Comparison of ENCODE assay signal across 8 cellular contexts in genomic region chr2:17877811-17878221, GRCh38. TPM values are rescaled to one million over a fixed set of nuclear protein-coding genes. Genes with fewer than 3 reads are reported as not detected.
A peak's percentile ranks its signal among the peaks of the same experiment; 100 is the strongest.
DNase-seq lines count a peak whose midpoint lies in the region; ATAC-seq and TF ChIP-seq lines count a peak whose summit lies in the region.

No MANE protein-coding gene starts in this region.

- H2AFZ ChIP-seq in OCI-LY7 (ENCODE audit: low read length), result peak overlapping the region; percentile 86

- H3K9ac ChIP-seq in endocrine pancreas (ENCODE audit: control insufficient read depth, insufficient read depth, low read length), result peak overlapping the region; percentile 44

- no peaks in the 10 kb centered on the region for H4K20me1 ChIP-seq in OCI-LY7 (ENCODE audit: insufficient read depth, low read length)

- no peak overlapping the region for H3K27ac ChIP-seq in OCI-LY7 (ENCODE audit: low read depth, low read length, poor library complexity, severe bottlenecking)

- no peak for DNase-seq in activated naive CD4-positive, alpha-beta T cell treated with anti-CD3 and anti-CD28 coated beads, Interleukin-2, amount 10 ng/mL, durations not matched to agents 7 days and 5 days
- no peak for DNase-seq in activated naive CD4-positive, alpha-beta T cell (lab: John Stamatoyannopoulos, UW)
- DNase-seq in OCI-LY7 (ENCODE audit: low spot score), result peak; percentile 27
- no peak for DNase-seq in natural killer cell treated with Interleukin-12 subunit alpha and Interleukin-12 subunit beta and Interleukin-15 and Interleukin-18, amount 100 ng/mL, for 72 hours (ENCODE audit: low spot score)
- no peak for DNase-seq in SW480 (ENCODE audit: low spot score)
- no peak for DNase-seq in activated effector memory CD4-positive, alpha-beta T cell treated with anti-CD3 and anti-CD28 coated beads, Interleukin-2, amount 50 U/mL, for 16 hours

- no peaks in the 10 kb centered on the region for H3K36me3 Mint-ChIP-seq in activated naive CD4-positive, alpha-beta T cell treated with anti-CD3 and anti-CD28 coated beads, Interleukin-2, amount 10 ng/mL, durations not matched to agents 7 days and 5 days
- no peaks in the 10 kb centered on the region for H3K36me3 Mint-ChIP-seq in natural killer cell treated with Interleukin-12 subunit alpha and Interleukin-12 subunit beta and Interleukin-15 and Interleukin-18, amount 100 ng/mL, for 72 hours

- H3K36me3 ChIP-seq in OCI-LY7 (ENCODE audit: insufficient read depth, low read length) (no peaks in the 10 kb centered on the region), endocrine pancreas (ENCODE audit: control insufficient read depth, insufficient read depth, low read length) (no peaks in the 10 kb centered on the region)

- no TSS peak for BruUV-seq in OCI-LY7 (replicated peaks; lab: Mats Ljungman, UMichigan)

- H3K9me3 ChIP-seq in OCI-LY7 (ENCODE audit: low read length) (no peaks in the 10 kb centered on the region), endocrine pancreas (ENCODE audit: control insufficient read depth, low read length) (no peaks in the 10 kb centered on the region)

- peak overlapping the region; percentile 65 for H3K4me3 Mint-ChIP-seq in activated naive CD4-positive, alpha-beta T cell treated with anti-CD3 and anti-CD28 coated beads, Interleukin-2, amount 10 ng/mL, durations not matched to agents 7 days and 5 days
- H3K4me3 Mint-ChIP-seq in natural killer cell treated with Interleukin-12 subunit alpha and Interleukin-12 subunit beta and Interleukin-15 and Interleukin-18, amount 100 ng/mL, for 72 hours, result peak overlapping the region; percentile 69

- H3K27ac Mint-ChIP-seq in activated naive CD4-positive, alpha-beta T cell treated with anti-CD3 and anti-CD28 coated beads, Interleukin-2, amount 10 ng/mL, durations not matched to agents 7 days and 5 days, result no peak overlapping the region
- no peak overlapping the region for H3K27ac Mint-ChIP-seq in natural killer cell treated with Interleukin-12 subunit alpha and Interleukin-12 subunit beta and Interleukin-15 and Interleukin-18, amount 100 ng/mL, for 72 hours

- H3K27me3 ChIP-seq in endocrine pancreas (ENCODE audit: control insufficient read depth, insufficient read depth, low read length), result no peaks in the 10 kb centered on the region

- peak overlapping the region; percentile 66 for H3K4me3 ChIP-seq in OCI-LY7 (ENCODE audit: low read depth, low read length, poor library complexity, severe bottlenecking)
- peak overlapping the region; percentile 41 for H3K4me3 ChIP-seq in endocrine pancreas (ENCODE audit: control insufficient read depth, insufficient read depth, low read length)

- peaks cover 20% of the 10 kb centered on the region for H3K4me1 Mint-ChIP-seq in activated naive CD4-positive, alpha-beta T cell treated with anti-CD3 and anti-CD28 coated beads, Interleukin-2, amount 10 ng/mL, durations not matched to agents 7 days and 5 days
- peaks cover 0 to 8% of the 10 kb centered on the region in 2 donors for H3K4me1 Mint-ChIP-seq in natural killer cell treated with Interleukin-12 subunit alpha and Interleukin-12 subunit beta and Interleukin-15 and Interleukin-18, amount 100 ng/mL, for 72 hours (ENCODE audit: low read depth in 2 of 2)

- CTCF ChIA-PET in activated naive CD4-positive, alpha-beta T cell treated with anti-CD3 and anti-CD28 coated beads, Interleukin-2, amount 10 ng/mL, durations not matched to agents 7 days and 5 days (lab: Charles Lee), result no interaction called here
- CTCF ChIA-PET in OCI-LY7 (lab: Charles Lee; ENCODE audit: unreplicated experiment), result no interaction called here

- intact Hi-C loops in OCI-LY7 (cut with micrococcal nuclease; ENCODE audit: unreplicated experiment), result no loop called here

- H3K4me2 ChIP-seq in OCI-LY7 (ENCODE audit: low read length), result peak overlapping the region; percentile 85

- H3K27me3 Mint-ChIP-seq in activated naive CD4-positive, alpha-beta T cell treated with anti-CD3 and anti-CD28 coated beads, Interleukin-2, amount 10 ng/mL, durations not matched to agents 7 days and 5 days, result peaks cover 86% of the 10 kb centered on the region
- peaks cover 46 to 67% of the 10 kb centered on the region in 2 donors for H3K27me3 Mint-ChIP-seq in natural killer cell treated with Interleukin-12 subunit alpha and Interleukin-12 subunit beta and Interleukin-15 and Interleukin-18, amount 100 ng/mL, for 72 hours

- H3K9me3 Mint-ChIP-seq in activated naive CD4-positive, alpha-beta T cell treated with anti-CD3 and anti-CD28 coated beads, Interleukin-2, amount 10 ng/mL, durations not matched to agents 7 days and 5 days, result no peaks in the 10 kb centered on the region
- H3K9me3 Mint-ChIP-seq in natural killer cell treated with Interleukin-12 subunit alpha and Interleukin-12 subunit beta and Interleukin-15 and Interleukin-18, amount 100 ng/mL, for 72 hours, result no peaks in the 10 kb centered on the region

- no peaks in the 10 kb centered on the region for H3K79me2 ChIP-seq in OCI-LY7 (ENCODE audit: insufficient read depth, low read depth, low read length)

- H3K9me2 ChIP-seq in OCI-LY7 (ENCODE audit: insufficient read depth, low read length), result no peaks in the 10 kb centered on the region

- peak; percentile 26 for ATAC-seq in HG02798 (IDR thresholded peaks at IDR 0.05; ENCODE audit: poor library complexity, unreplicated experiment)
- no peak for ATAC-seq in natural killer cell treated with Interleukin-12 subunit alpha and Interleukin-12 subunit beta and Interleukin-15 and Interleukin-18, amount 100 ng/mL, for 72 hours

- no peak for TF ChIP-seq CTCF in OCI-LY7 (conservative IDR thresholded peaks at IDR 0.05; ENCODE audit: low read length)

- peaks cover 5% of the 10 kb centered on the region for H3K4me1 ChIP-seq in OCI-LY7 (ENCODE audit: insufficient read depth, low read length, poor library complexity, severe bottlenecking)
- H3K4me1 ChIP-seq in endocrine pancreas (ENCODE audit: control insufficient read depth, insufficient read depth, low read length), result no peaks in the 10 kb centered on the region

- POLR2A ChIA-PET in OCI-LY7 (lab: Charles Lee), result interaction anchor here (0.6 kb wide), 1 partner anchor 269 kb away, joined by 3 read pairs; no protein-coding TSS in a partner anchor

RNA-seq across cellular contexts. Expression of gene KCNS3, which starts 0.7 kb away (rescaled TPM):
- total RNA-seq in OCI-LY7 (2014; rRNA removed; shearing (Covaris generic)), result not detected in 2 replicates
- not detected in 2 replicates for total RNA-seq in OCI-LY7 (2022)
- total RNA-seq in natural killer cell treated with Interleukin-12 subunit alpha and Interleukin-12 subunit beta and Interleukin-15 and Interleukin-18, amount 100 ng/mL, for 72 hours, result not detected
